Comparison of ENCODE assay signal across 9 cellular contexts in the genomic region with DNA sequence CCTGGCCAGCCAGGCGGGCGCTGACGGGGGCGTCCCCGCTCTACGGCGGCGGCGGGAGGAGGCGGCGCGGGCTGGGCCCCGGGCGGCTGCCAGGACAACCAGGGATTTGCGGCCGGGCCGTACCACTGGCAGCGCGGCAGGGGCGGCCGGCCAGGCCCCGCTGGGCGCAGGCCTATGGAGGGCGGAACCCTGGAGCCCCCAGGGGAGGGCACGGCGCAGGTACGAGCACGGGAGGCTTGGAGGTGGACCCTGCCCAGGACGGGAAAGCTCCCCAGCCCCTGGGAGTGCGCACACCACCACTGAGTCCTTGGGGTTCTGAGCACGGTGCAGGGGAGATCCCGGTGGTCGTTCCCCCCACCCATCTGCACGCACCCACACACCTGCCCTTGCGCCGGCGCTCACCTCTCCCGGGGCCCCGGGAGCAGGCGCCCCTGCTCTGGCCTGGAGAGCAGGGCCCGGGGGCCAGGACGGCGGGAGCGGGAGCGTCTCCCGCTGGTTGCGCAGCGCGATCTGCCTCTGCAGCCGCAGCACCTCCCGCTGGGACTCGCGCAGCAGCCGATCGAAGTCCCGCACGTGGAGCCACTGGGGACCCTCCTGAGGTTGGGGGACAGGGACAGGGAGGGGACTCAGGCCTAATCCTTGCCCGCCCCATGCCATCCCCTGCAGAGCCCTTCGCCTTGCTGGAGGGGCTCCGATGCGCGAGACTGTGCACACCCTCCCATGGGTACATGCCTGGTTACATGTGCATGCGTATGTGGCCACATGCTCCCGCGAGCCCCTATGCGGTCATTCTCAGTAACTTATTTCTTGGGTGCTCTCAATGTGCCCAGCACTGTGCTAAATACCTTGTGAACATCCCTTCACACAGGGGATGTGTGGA. TPM values are rescaled to one million over a fixed set of nuclear protein-coding genes. Genes with fewer than 3 reads are reported as not detected.
DNase-seq lines count a peak whose midpoint lies in the region; ATAC-seq and TF ChIP-seq lines count a peak whose summit lies in the region.
"Had no signal": no experiment of that assay in that cellular context is flagged by ENCODE, and none has a peak within 500 bp of the region (broad histone marks: within the 10 kb centered on the region; RNA-seq: fewer than 3 reads in every experiment).

No MANE protein-coding gene starts in this region.

- H3K4me3 ChIP-seq in duodenal mucosa (ENCODE audit: low read depth in 1 of 2, low read length in 2 of 2) = peak overlapping the region; percentile 71 to 74
- H3K4me3 ChIP-seq in OCI-LY7 (ENCODE audit: low read depth, low read length, poor library complexity, severe bottlenecking) = no peak overlapping the region

- H3K9ac ChIP-seq in duodenal mucosa (ENCODE audit: low read depth in 1 of 2, low read length in 2 of 2) = peak overlapping the region; percentile 37 to 57

- ATAC-seq in GM18870 (IDR thresholded peaks at IDR 0.05; ENCODE audit: unreplicated experiment) = no peak

- no peaks in the 10 kb centered on the region for H3K79me2 ChIP-seq in OCI-LY7 (ENCODE audit: insufficient read depth, low read depth, low read length)

- peaks cover 4 to 5% of the 10 kb centered on the region in 2 donors for H3K27me3 ChIP-seq in duodenal mucosa (ENCODE audit: control insufficient read depth in 1 of 2, insufficient read depth in 2 of 2, low read length in 2 of 2)

- BruUV-seq in OCI-LY7 (replicated peaks; lab: Mats Ljungman, UMichigan) = no TSS peak

- H3K36me3 ChIP-seq in duodenal mucosa (ENCODE audit: control insufficient read depth in 1 of 2, insufficient read depth in 2 of 2, low read length in 2 of 2) (no peaks in the 10 kb centered on the region), OCI-LY7 (ENCODE audit: insufficient read depth, low read length) (peaks cover under 1% of the 10 kb centered on the region; the same call in 1 of the 2 replicates)

- H2AFZ ChIP-seq in OCI-LY7 (ENCODE audit: low read length) = no peak overlapping the region

- no peaks in the 10 kb centered on the region for H4K20me1 ChIP-seq in OCI-LY7 (ENCODE audit: insufficient read depth, low read length)

- H3K27ac ChIP-seq in duodenal mucosa (ENCODE audit: low read depth, low read length) = no peak overlapping the region
- no peak overlapping the region for H3K27ac ChIP-seq in OCI-LY7 (ENCODE audit: low read depth, low read length, poor library complexity, severe bottlenecking)

- no peaks in the 10 kb centered on the region for H3K9me2 ChIP-seq in OCI-LY7 (ENCODE audit: insufficient read depth, low read length)

- H3K4me2 ChIP-seq in OCI-LY7 (ENCODE audit: low read length) = no peak overlapping the region

- DNase-seq in ELF-1 (ENCODE audit: low read depth, low spot score) (peak; percentile 65), NCI-H2227 (lab: John Stamatoyannopoulos, UW; ENCODE audit: unreplicated experiment) (peak; percentile 79), midbrain (lab: John Stamatoyannopoulos, UW) (peak; percentile 24), OCI-LY7 (ENCODE audit: low spot score) (no peak), KBM-7 (no peak), occipital lobe (lab: John Stamatoyannopoulos, UW) (no peak)

- no peak for TF ChIP-seq CTCF in OCI-LY7 (conservative IDR thresholded peaks at IDR 0.05; ENCODE audit: low read length)

- H3K4me1 ChIP-seq in duodenal mucosa (ENCODE audit: control insufficient read depth in 1 of 2, insufficient read depth in 2 of 2, low read length in 2 of 2) (peaks cover 6 to 25% of the 10 kb centered on the region in 2 donors), OCI-LY7 (ENCODE audit: insufficient read depth, low read length, poor library complexity, severe bottlenecking) (peaks cover 33% of the 10 kb centered on the region)

- POLR2A ChIA-PET in OCI-LY7 (lab: Charles Lee) = no interaction called here

- in situ Hi-C loops in KBM-7 (cut with MboI; ENCODE audit: low pct_unique_long_range_greater_than_20kb, low sequenced_read_pairs) = no loop called here

- CTCF ChIA-PET in OCI-LY7 (lab: Charles Lee; ENCODE audit: unreplicated experiment) = no interaction called here

- H3K9me3 ChIP-seq in duodenal mucosa (ENCODE audit: control insufficient read depth in 1 of 2, low read length in 2 of 2) (no peaks in the 10 kb centered on the region), OCI-LY7 (ENCODE audit: low read length) (no peaks in the 10 kb centered on the region)

- intact Hi-C loops in OCI-LY7 (cut with micrococcal nuclease; ENCODE audit: unreplicated experiment) = no loop called here

RNA-seq across cellular contexts. Expression of a gene that starts 3.9 kb away (rescaled TPM):
- 24.0 TPM in 2 replicates for total RNA-seq in OCI-LY7 (2014; rRNA removed; shearing (Covaris generic))
- 50.6 and 54.4 TPM in 2 replicates for total RNA-seq in OCI-LY7 (2022)
- 30.1 TPM for total RNA-seq in occipital lobe

RNA-seq across cellular contexts. Expression of a gene that starts 27.4 kb away (rescaled TPM):
- 41.1 and 56.5 TPM in 2 replicates for total RNA-seq in OCI-LY7 (2014; rRNA removed; shearing (Covaris generic))
- 65.5 and 78.4 TPM in 2 replicates for total RNA-seq in OCI-LY7 (2022)
- total RNA-seq in occipital lobe = 28.4 TPM

RNA-seq across cellular contexts. Expression of a gene that starts 43.9 kb away (rescaled TPM):
- not detected in 2 replicates for total RNA-seq in OCI-LY7 (2014; rRNA removed; shearing (Covaris generic))
- total RNA-seq in OCI-LY7 (2022) = not detected in 2 replicates
- total RNA-seq in occipital lobe = not detected
- total RNA-seq: LHCN-M2 had no signal

Comparison
In these comparisons a context has a peak if more than half of its experiments do, and no peak if none do; other contexts are left out.
1. DNase-seq: peak in ELF-1 (single experiment), NCI-H2227 (single experiment) and midbrain (single experiment); none in OCI-LY7 (single experiment), KBM-7 (single experiment) and occipital lobe (single experiment).